1 cellular context compared by ENCODE assay signal in the genomic region with DNA sequence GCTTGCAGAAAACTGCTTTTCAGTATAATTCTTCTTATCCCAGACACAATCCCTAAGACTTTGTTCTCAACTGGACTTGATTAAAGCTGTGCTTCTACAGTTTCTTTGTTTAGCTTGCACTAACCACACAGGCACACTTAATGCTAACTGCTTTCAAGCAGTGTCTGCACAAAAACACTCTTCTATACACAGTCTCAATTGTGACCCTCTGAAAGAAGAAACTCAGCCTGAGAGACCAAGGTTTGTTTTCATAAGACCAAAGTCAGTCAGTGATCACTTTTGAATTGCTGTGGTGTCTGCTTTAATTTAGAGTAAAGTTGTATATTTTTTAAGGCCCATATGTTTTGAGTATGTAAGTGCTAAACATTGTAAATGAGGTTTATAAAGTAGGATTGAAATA.
TF ChIP-seq lines count a peak whose summit lies in the region.

No MANE protein-coding gene starts in this region.

TF ChIP-seq in IMR-90, 13 proteins besides CTCF, POLR2A, EP300 and RAD21 (continued from another document):
- TF ChIP-seq, protein P1, sequence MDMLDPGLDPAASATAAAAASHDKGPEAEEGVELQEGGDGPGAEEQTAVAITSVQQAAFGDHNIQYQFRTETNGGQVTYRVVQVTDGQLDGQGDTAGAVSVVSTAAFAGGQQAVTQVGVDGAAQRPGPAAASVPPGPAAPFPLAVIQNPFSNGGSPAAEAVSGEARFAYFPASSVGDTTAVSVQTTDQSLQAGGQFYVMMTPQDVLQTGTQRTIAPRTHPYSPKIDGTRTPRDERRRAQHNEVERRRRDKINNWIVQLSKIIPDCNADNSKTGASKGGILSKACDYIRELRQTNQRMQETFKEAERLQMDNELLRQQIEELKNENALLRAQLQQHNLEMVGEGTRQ (IDR thresholded peaks at IDR 0.05; ENCODE audit: low read depth, low read length), result no peak
- TF ChIP-seq RFX5 (IDR thresholded peaks at IDR 0.05; ENCODE audit: low read depth, low read length) (no peak), SMC3 (IDR thresholded peaks at IDR 0.05; ENCODE audit: low read depth, low read length) (no peak), BHLHE40 (IDR thresholded peaks at IDR 0.05; ENCODE audit: low read depth, low read length) (no peak), MAZ (IDR thresholded peaks at IDR 0.05; ENCODE audit: borderline replicate concordance, low read depth, low read length) (no peak), CEBPB (IDR thresholded peaks at IDR 0.05; ENCODE audit: low read depth, low read length) (no peak), NFE2L2 (IDR thresholded peaks at IDR 0.05; ENCODE audit: low read depth, low read length) (no peak), MAFK (IDR thresholded peaks at IDR 0.05; ENCODE audit: low read depth, low read length) (no peak), MXI1 (IDR thresholded peaks at IDR 0.05; ENCODE audit: borderline replicate concordance, low read depth, low read length) (no peak), CHD1 (IDR thresholded peaks at IDR 0.05; ENCODE audit: low read depth, low read length) (no peak)
- TF ChIP-seq, protein P2, sequence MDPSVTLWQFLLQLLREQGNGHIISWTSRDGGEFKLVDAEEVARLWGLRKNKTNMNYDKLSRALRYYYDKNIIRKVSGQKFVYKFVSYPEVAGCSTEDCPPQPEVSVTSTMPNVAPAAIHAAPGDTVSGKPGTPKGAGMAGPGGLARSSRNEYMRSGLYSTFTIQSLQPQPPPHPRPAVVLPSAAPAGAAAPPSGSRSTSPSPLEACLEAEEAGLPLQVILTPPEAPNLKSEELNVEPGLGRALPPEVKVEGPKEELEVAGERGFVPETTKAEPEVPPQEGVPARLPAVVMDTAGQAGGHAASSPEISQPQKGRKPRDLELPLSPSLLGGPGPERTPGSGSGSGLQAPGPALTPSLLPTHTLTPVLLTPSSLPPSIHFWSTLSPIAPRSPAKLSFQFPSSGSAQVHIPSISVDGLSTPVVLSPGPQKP (IDR thresholded peaks at IDR 0.05; ENCODE audit: borderline replicate concordance, low read depth, low read length), result no peak
TF ChIP-seq in IMR-90: peak in this region for 0.
